ENCODE assay signal across 17 cellular contexts in the genomic region with DNA sequence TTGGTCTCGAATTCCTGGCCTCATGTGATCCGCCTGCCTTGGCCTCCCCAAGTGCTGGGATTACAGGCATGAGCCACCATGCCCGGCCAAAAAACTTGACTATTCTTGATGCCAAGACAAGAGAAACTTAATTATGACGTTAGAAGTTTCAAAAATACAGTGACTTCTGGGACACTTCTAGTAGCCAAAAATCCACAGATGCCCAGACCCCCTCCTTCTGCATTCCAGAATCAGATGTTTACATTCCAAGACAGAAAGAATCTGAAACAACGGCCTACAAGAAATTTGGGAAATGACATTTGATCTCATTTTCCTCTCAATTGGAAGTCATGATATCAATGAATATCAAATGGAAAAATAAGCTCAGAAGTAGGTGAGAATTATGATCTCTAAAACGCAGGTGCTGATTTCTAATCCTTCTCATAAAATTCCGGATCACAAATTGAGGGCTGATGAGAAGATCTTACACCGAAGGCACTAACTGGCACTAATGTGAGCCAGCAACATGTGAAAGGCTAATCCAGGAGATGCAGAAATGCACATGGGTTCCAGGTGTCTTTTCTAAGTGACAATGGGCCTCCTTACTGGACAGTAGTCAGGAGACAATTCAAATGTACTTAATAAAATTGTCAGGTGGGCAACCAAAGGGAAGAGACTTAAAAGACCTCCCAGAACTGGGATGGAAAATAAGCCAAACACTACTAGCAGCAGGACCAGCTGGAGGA. TPM values are rescaled to one million over a fixed set of nuclear protein-coding genes. Genes with fewer than 3 reads are reported as not detected.
DNase-seq lines count a peak whose midpoint lies in the region; ATAC-seq and TF ChIP-seq lines count a peak whose summit lies in the region.
"Had no signal": no experiment of that assay in that cellular context is flagged by ENCODE, and none has a peak within 500 bp of the region (broad histone marks: within the 10 kb centered on the region; RNA-seq: fewer than 3 reads in every experiment).

No MANE protein-coding gene starts in this region.

- CTCF ChIA-PET in RWPE1 (lab: Yijun Ruan, JAX), result no interaction called here

- peaks cover 46% of the 10 kb centered on the region for H3K4me1 Mint-ChIP-seq in mesothelial cell of epicardium
- peaks cover 47% of the 10 kb centered on the region for H3K4me1 Mint-ChIP-seq in stimulated activated memory B cell treated with anti-CD40 and anti-IgM and Interleukin-4, amounts not matched to agents 10 μg/mL and 1 μg/mL and 100 μg/mL, for 72 hours

- in situ Hi-C loops in G401 (cut with HindIII; ENCODE audit: low sequenced_read_pairs), result no loop called here

- no peaks in the 10 kb centered on the region for H3K36me3 Mint-ChIP-seq in mesothelial cell of epicardium
- peaks cover 47% of the 10 kb centered on the region for H3K36me3 Mint-ChIP-seq in stimulated activated memory B cell treated with anti-CD40 and anti-IgM and Interleukin-4, amounts not matched to agents 10 μg/mL and 1 μg/mL and 100 μg/mL, for 72 hours

- no peak overlapping the region for H3K27ac ChIP-seq in RWPE1
- H3K27ac ChIP-seq: psoas muscle had no signal

- no peak for TF ChIP-seq CTCF in mesothelial cell of epicardium (IDR thresholded peaks at IDR 0.05; ENCODE audit: unreplicated experiment)
- no peak for TF ChIP-seq CTCF in RWPE1 (conservative IDR thresholded peaks at IDR 0.05; ENCODE audit: low read depth)

- ATAC-seq in stimulated activated memory B cell treated with anti-CD40 and anti-IgM and Interleukin-4, amounts not matched to agents 10 μg/mL and 1 μg/mL and 100 μg/mL, for 72 hours, result no peak
- ATAC-seq: psoas muscle had no signal

- peaks cover 26% of the 10 kb centered on the region for H3K27me3 Mint-ChIP-seq in mesothelial cell of epicardium (ENCODE audit: low read depth)
- no peaks in the 10 kb centered on the region for H3K27me3 Mint-ChIP-seq in stimulated activated memory B cell treated with anti-CD40 and anti-IgM and Interleukin-4, amounts not matched to agents 10 μg/mL and 1 μg/mL and 100 μg/mL, for 72 hours

- H3K4me3 Mint-ChIP-seq in mesothelial cell of epicardium, result no peak overlapping the region
- H3K4me3 Mint-ChIP-seq in stimulated activated memory B cell treated with anti-CD40 and anti-IgM and Interleukin-4, amounts not matched to agents 10 μg/mL and 1 μg/mL and 100 μg/mL, for 72 hours, result no peak overlapping the region

- H3K27ac Mint-ChIP-seq in mesothelial cell of epicardium, result peak overlapping the region; percentile 40
- no peak overlapping the region for H3K27ac Mint-ChIP-seq in stimulated activated memory B cell treated with anti-CD40 and anti-IgM and Interleukin-4, amounts not matched to agents 10 μg/mL and 1 μg/mL and 100 μg/mL, for 72 hours

- DNase-seq in AG08396 (ENCODE audit: low spot score) (peak; percentile 63), HCEC 1CT (peak; percentile 45), dedifferentiated amniotic fluid mesenchymal stem cell (ENCODE audit: extremely low spot score) (peak; percentile 20), mesothelial cell of epicardium (ENCODE audit: low spot score in 2 of 2, unreplicated experiment in 2 of 2) (no peak), G401 (ENCODE audit: low spot score) (no peak), epidermal melanocyte (ENCODE audit: insufficient read length, low spot score) (no peak), RWPE1 (ENCODE audit: low spot score) (no peak)
- DNase-seq: activated naive CD4-positive, alpha-beta T cell; DMS53; foreskin fibroblast; kidney; NCI-H1436; NCI-H748 treated with DMSO at 0.1 percent for 48 hours; psoas muscle; stimulated activated CD4-positive, alpha-beta T cell treated with anti-CD3 and anti-CD28 coated beads, Interleukin-4, amount 100 ng/mL, for 1 hour had no signal

- no peaks in the 10 kb centered on the region for H3K9me3 Mint-ChIP-seq in mesothelial cell of epicardium
- H3K9me3 Mint-ChIP-seq in stimulated activated memory B cell treated with anti-CD40 and anti-IgM and Interleukin-4, amounts not matched to agents 10 μg/mL and 1 μg/mL and 100 μg/mL, for 72 hours, result no peaks in the 10 kb centered on the region
- H3K9me3 Mint-ChIP-seq: neural crest cell had no signal

- POLR2A ChIA-PET in RWPE1 (lab: Yijun Ruan, JAX; ENCODE audit: low non-redundant PET), result no interaction called here

RNA-seq across cellular contexts. Expression of a gene that starts 5.5 kb away (rescaled TPM):
- 8.7 to 10.4 TPM (median 8.7 TPM) in 3 replicates for total RNA-seq in mesothelial cell of epicardium
- total RNA-seq in G401 (2014; rRNA removed; shearing (Covaris generic)), result 6.8 and 8.9 TPM in 2 replicates

RNA-seq across cellular contexts. Expression of a gene that starts 19.8 kb away (rescaled TPM):
- 280 to 304 TPM (median 289 TPM) in 3 replicates for total RNA-seq in mesothelial cell of epicardium
- 142 and 190 TPM in 2 replicates for total RNA-seq in G401 (2014; rRNA removed; shearing (Covaris generic))

RNA-seq across cellular contexts. Expression of a gene that starts 43.2 kb away (rescaled TPM):
- total RNA-seq in mesothelial cell of epicardium, result 18.9 to 21.5 TPM (median 19.4 TPM) in 3 replicates
- total RNA-seq in G401 (2014; rRNA removed; shearing (Covaris generic)), result 9.1 and 17.8 TPM in 2 replicates

Comparison
In these comparisons a context has a peak if more than half of its experiments do, and no peak if none do; other contexts are left out.
1. DNase-seq: peak in AG08396 (single experiment), HCEC 1CT (single experiment) and dedifferentiated amniotic fluid mesenchymal stem cell (single experiment); none in mesothelial cell of epicardium (0 of 2), G401 (single experiment), epidermal melanocyte (single experiment) and RWPE1 (single experiment).